In the genomic region with DNA sequence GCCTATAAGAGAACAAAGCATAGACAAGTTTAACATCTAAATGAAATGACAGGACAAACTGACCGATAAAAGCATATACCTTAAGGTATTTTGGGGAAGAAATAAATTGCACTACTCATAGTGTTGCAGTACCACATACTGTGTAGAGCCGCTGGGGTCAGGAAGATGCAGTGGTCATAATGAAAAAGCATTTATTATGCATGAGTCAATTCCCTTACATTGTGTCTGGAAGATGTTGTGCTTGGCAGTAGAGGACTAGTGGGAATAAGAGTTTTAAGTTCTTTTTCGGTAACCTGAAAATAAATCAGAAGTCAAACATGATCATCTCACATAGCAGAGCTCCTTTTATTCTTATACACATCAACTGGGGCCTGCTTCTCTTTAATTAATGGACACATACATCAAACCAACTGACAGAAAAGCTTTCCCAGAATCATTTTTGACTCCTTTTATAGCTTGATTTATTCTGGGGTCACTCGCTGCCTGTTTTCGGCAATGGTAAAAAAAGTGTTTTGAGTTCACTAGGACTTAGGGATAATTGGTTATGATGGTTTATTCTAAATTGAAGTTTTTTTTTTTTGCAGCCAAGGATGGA, we compare ENCODE assay signal across 17 cellular contexts.
"Had no signal": no experiment of that assay in that cellular context is flagged by ENCODE, and none has a peak within 500 bp of the region (broad histone marks: within the 10 kb centered on the region; RNA-seq: fewer than 3 reads in every experiment).

No MANE protein-coding gene starts in this region.

- H3K27me3 ChIP-seq: ascending aorta, sigmoid colon, suprapubic skin had no signal

- H3K36me3 ChIP-seq: ascending aorta, sigmoid colon, suprapubic skin, upper lobe of right lung, WERI-Rb-1 had no signal

- DNase-seq: activated CD4-positive, alpha-beta memory T cell treated with anti-CD3 and anti-CD28 coated beads, Interleukin-2, amount 10 ng/mL, durations not matched to agents 7 days and 5 days; activated CD4-positive, alpha-beta T cell treated with anti-CD3 and anti-CD28 coated beads for 36 hours; activated gamma-delta T cell treated with Interleukin-2 at 50 U/mL for 16 hours; activated T-cell treated with anti-CD3 and anti-CD28 coated beads, Interleukin-2, amount 50 U/mL, for 48 hours; central memory CD4-positive, alpha-beta T cell; effector memory CD8-positive, alpha-beta T cell; glutamatergic neuron; naive B cell; psoas muscle; sigmoid colon; stimulated activated CD4-positive, alpha-beta T cell treated with anti-CD3 and anti-CD28 coated beads, Interleukin-4, amount 100 ng/mL, for 1 hour; stimulated activated CD8-positive, alpha-beta memory T cell treated with anti-CD3 and anti-CD28 coated beads, Interleukin-4, amount 100 ng/mL, for 48 hours; stimulated activated naive CD8-positive, alpha-beta T cell treated with anti-CD3 and anti-CD28 coated beads, Interleukin-15, Interleukin-2, amounts not matched to agents 100 U/mL and 50 U/mL, for 24 hours; upper lobe of right lung; WERI-Rb-1 had no signal

- H3K27ac ChIP-seq: ascending aorta, psoas muscle, sigmoid colon, suprapubic skin, upper lobe of right lung, WERI-Rb-1 had no signal

- H3K4me3 ChIP-seq: ascending aorta, psoas muscle, sigmoid colon, suprapubic skin, upper lobe of right lung had no signal

- H3K4me1 ChIP-seq: ascending aorta, psoas muscle, sigmoid colon, suprapubic skin, upper lobe of right lung had no signal

- H3K9me3 ChIP-seq: ascending aorta, sigmoid colon, suprapubic skin, upper lobe of right lung had no signal
